Comparison of ENCODE assay signal across 8 cellular contexts in the genomic region with DNA sequence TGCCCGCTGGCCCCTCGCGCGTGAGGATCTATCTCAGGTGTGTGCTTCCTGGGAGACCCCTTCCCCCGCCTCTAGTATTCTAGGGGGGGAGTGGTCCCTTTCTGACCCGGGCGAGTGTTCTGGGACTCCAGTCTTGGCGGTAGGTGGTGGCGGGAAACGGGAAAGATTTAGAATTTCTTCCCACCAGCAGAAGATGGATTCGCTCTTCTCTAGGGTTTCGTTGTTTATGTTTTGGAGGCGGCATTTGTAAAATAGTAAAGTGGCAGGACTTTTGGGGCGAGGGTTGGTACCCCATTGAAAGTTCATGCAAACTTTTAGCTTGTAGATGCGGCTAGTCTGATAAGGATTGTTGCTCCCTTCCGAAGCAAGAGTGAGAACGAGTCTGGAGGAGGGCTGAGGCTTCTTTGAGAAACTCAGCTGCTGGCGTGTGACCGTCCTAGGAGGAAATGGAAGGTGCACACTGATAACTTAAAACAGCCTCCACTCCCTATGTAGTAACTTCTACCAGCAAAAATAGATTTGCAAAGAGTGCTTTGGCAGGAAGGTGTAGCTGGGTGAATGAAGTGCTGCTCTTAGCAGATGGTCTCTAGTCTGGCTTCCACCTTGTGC. TPM values are rescaled to one million over a fixed set of nuclear protein-coding genes. Genes with fewer than 3 reads are reported as not detected.
DNase-seq lines count a peak whose midpoint lies in the region; ATAC-seq, FAIRE-seq and TF ChIP-seq lines count a peak whose summit lies in the region.

No MANE protein-coding gene starts in this region.

- POLR2A ChIA-PET in AG04450 (lab: Yijun Ruan, JAX) (no interaction called here), Panc1 (lab: Charles Lee) (no interaction called here)

- peak overlapping the region; percentile 76 for H3K4me3 ChIP-seq in AG04450 (ENCODE audit: low read depth, low read length)
- H3K4me3 ChIP-seq in Panc1 (ENCODE audit: low read depth in 2 of 2, low read length in 2 of 2), result peak overlapping the region; percentile 58 to 83
- peak overlapping the region; percentile 58 to 72 (median 59) for H3K4me3 ChIP-seq in keratinocyte (ENCODE audit: control insufficient read depth in 2 of 3, extremely low read depth in 1 of 3, insufficient read depth in 2 of 3, low read depth in 1 of 3, low read length in 3 of 3)

- in situ Hi-C loops in Panc1 (cut with HindIII; ENCODE audit: low pct_unique_long_range_greater_than_20kb, low sequenced_read_pairs), result no loop called here

- peak overlapping the region; percentile 77 for H3K9ac ChIP-seq in keratinocyte (ENCODE audit: control insufficient read depth, extremely low read depth, insufficient read depth, low read length)

- H3K79me2 ChIP-seq in keratinocyte (ENCODE audit: control insufficient read depth, insufficient read depth, low read length), result peaks cover 34% of the 10 kb centered on the region

- dilution Hi-C loops in keratinocyte (cut with MboI; ENCODE audit: extremely low pct_ligation_motif_present, low sequenced_read_pairs), result no loop called here

- CTCF ChIA-PET in AG04450 (lab: Charles Lee) (interaction anchor here (1.0 to 2.4 kb wide), 2 partner anchors 102 to 757 kb away, joined by 4 to 7 read pairs; no protein-coding TSS in a partner anchor), Panc1 (lab: Charles Lee) (no interaction called here)

- H4K20me1 ChIP-seq in keratinocyte (ENCODE audit: control insufficient read depth, extremely low read depth, insufficient read depth, low read length), result no peaks in the 10 kb centered on the region

- H3K36me3 ChIP-seq in Panc1 (ENCODE audit: control insufficient read depth, insufficient read depth, low read length) (no peaks in the 10 kb centered on the region), keratinocyte (ENCODE audit: control insufficient read depth in 2 of 2, extremely low read depth in 1 of 2, insufficient read depth in 2 of 2, low read length in 2 of 2) (peaks cover 0 to 4% of the 10 kb centered on the region in 2 experiments)

- peaks cover 8% of the 10 kb centered on the region for H3K27me3 Mint-ChIP-seq in brain

- H3K4me3 Mint-ChIP-seq in brain, result peak overlapping the region; percentile 80 to 98 (median 91)
- peak overlapping the region; percentile 95 for H3K4me3 Mint-ChIP-seq in stimulated activated effector memory CD8-positive, alpha-beta T cell treated with anti-CD3 and anti-CD28 coated beads, Interleukin-12 subunit alpha, Interleukin-12 subunit beta, amount 100 ng/mL, for 72 hours

- H3K4me1 ChIP-seq in Panc1 (ENCODE audit: control insufficient read depth, insufficient read depth, low read length) (peaks cover 20% of the 10 kb centered on the region), keratinocyte (ENCODE audit: control insufficient read depth, extremely low read depth, insufficient read depth, low read length) (peaks cover 23% of the 10 kb centered on the region)

- intact Hi-C loops in Panc1 (cut with micrococcal nuclease; ENCODE audit: unreplicated experiment), result no loop called here

- TSS peak; percentile 62 for BruUV-seq in Panc1 (replicated peaks; lab: Mats Ljungman, UMichigan)

- peak overlapping the region; percentile 57 for H3K27ac ChIP-seq in AG04450 (ENCODE audit: low read depth, low read length)
- peak overlapping the region; percentile 91 for H3K27ac ChIP-seq in Panc1 (ENCODE audit: low read length)
- peak overlapping the region; percentile 86 for H3K27ac ChIP-seq in keratinocyte (ENCODE audit: control insufficient read depth, insufficient read depth, low read length)

- H2AFZ ChIP-seq in keratinocyte (ENCODE audit: control insufficient read depth, low read length), result peak overlapping the region; percentile 54

- H3K4me2 ChIP-seq in keratinocyte (ENCODE audit: control insufficient read depth, extremely low read depth, insufficient read depth, low read depth, low read length), result peak overlapping the region; percentile 78

- TF ChIP-seq CTCF in AG04450 (IDR thresholded peaks at IDR 0.05; ENCODE audit: low read depth, low read length), result no peak
- TF ChIP-seq CTCF in Panc1 (IDR thresholded peaks at IDR 0.05), result no peak
- no peak for TF ChIP-seq CTCF in brain (conservative IDR thresholded peaks at IDR 0.05)
- TF ChIP-seq CTCF in keratinocyte (optimal IDR thresholded peaks at IDR 0.05 in 1 of 3, IDR thresholded peaks at IDR 0.05 in 1 of 3, conservative IDR thresholded peaks at IDR 0.05 in 1 of 3; ENCODE audit: extremely low read depth in 1 of 3, insufficient read depth in 2 of 3, low read length in 3 of 3), result no peak

- H3K9me3 ChIP-seq in AG04450 (ENCODE audit: control insufficient read depth, insufficient read depth, low read length), result no peaks in the 10 kb centered on the region; the same call in 1 of the 2 replicates
- H3K9me3 ChIP-seq in Panc1 (ENCODE audit: control insufficient read depth, insufficient read depth, low read depth, low read length), result no peaks in the 10 kb centered on the region
- H3K9me3 ChIP-seq in keratinocyte (ENCODE audit: control insufficient read depth, low read depth, low read length), result no peaks in the 10 kb centered on the region

- H3K27me3 ChIP-seq in AG04450 (ENCODE audit: control insufficient read depth, insufficient read depth, low read length) (no peaks in the 10 kb centered on the region), Panc1 (ENCODE audit: control insufficient read depth, insufficient read depth, low read length) (no peaks in the 10 kb centered on the region), keratinocyte (ENCODE audit: control insufficient read depth, extremely low read depth, insufficient read depth, low read length) (no peaks in the 10 kb centered on the region)

- H3K4me1 Mint-ChIP-seq in brain, result peaks cover 34% of the 10 kb centered on the region
- peaks cover 30% of the 10 kb centered on the region for H3K4me1 Mint-ChIP-seq in stimulated activated effector memory CD8-positive, alpha-beta T cell treated with anti-CD3 and anti-CD28 coated beads, Interleukin-12 subunit alpha, Interleukin-12 subunit beta, amount 100 ng/mL, for 72 hours

- ATAC-seq in GM18861 (IDR thresholded peaks at IDR 0.05; ENCODE audit: unreplicated experiment) (peak; percentile 34), HG03039 (IDR thresholded peaks at IDR 0.05; ENCODE audit: unreplicated experiment) (peak; percentile 45), Panc1 (no peak; the same call in 1 of the 2 replicates)
- peak; percentile 64 for ATAC-seq in stimulated activated effector memory CD8-positive, alpha-beta T cell treated with anti-CD3 and anti-CD28 coated beads, Interleukin-12 subunit alpha, Interleukin-12 subunit beta, amount 100 ng/mL, for 72 hours

- H3K27ac Mint-ChIP-seq in brain, result peak overlapping the region; percentile 88 to 98 (median 96)
- peak overlapping the region; percentile 98 for H3K27ac Mint-ChIP-seq in stimulated activated effector memory CD8-positive, alpha-beta T cell treated with anti-CD3 and anti-CD28 coated beads, Interleukin-12 subunit alpha, Interleukin-12 subunit beta, amount 100 ng/mL, for 72 hours

- no peaks in the 10 kb centered on the region for H3K9me1 ChIP-seq in keratinocyte (ENCODE audit: control insufficient read depth, extremely low read depth, insufficient read depth, low read length)

- FAIRE-seq in keratinocyte (lab: Jason Lieb, UNC), result no peak

- peaks cover 0 to 3% (median 0%) of the 10 kb centered on the region in 5 experiments for H3K9me3 Mint-ChIP-seq in brain
- H3K9me3 Mint-ChIP-seq in stimulated activated effector memory CD8-positive, alpha-beta T cell treated with anti-CD3 and anti-CD28 coated beads, Interleukin-12 subunit alpha, Interleukin-12 subunit beta, amount 100 ng/mL, for 72 hours, result no peaks in the 10 kb centered on the region

- H3K36me3 Mint-ChIP-seq in brain, result peaks cover 4% of the 10 kb centered on the region
- peaks cover 20% of the 10 kb centered on the region for H3K36me3 Mint-ChIP-seq in stimulated activated effector memory CD8-positive, alpha-beta T cell treated with anti-CD3 and anti-CD28 coated beads, Interleukin-12 subunit alpha, Interleukin-12 subunit beta, amount 100 ng/mL, for 72 hours

- no peak for DNase-seq in AG04450 (ENCODE audit: low read depth, low spot score)
- no peak for DNase-seq in Panc1 (ENCODE audit: low read depth, low spot score)
- DNase-seq in keratinocyte (ENCODE audit: low read depth, low spot score), result no peak
- DNase-seq in stimulated activated effector memory CD8-positive, alpha-beta T cell treated with anti-CD3 and anti-CD28 coated beads, Interleukin-12 subunit alpha, Interleukin-12 subunit beta, amount 100 ng/mL, for 72 hours (ENCODE audit: low spot score in 2 of 2), result peak in 1 of 2 donors; percentile 59
- DNase-seq in NCI-H2081 treated with DMSO at 0.1 percent for 48 hours (lab: John Stamatoyannopoulos, UW), result no peak

RNA-seq across cellular contexts. Expression of a gene that starts 0.4 kb away (rescaled TPM):
- 20.2 and 20.7 TPM in 2 replicates for polyA plus RNA-seq in AG04450 (2011; rRNA removed)
- polyA minus RNA-seq in AG04450 (2011; rRNA and poly(A)+ RNA removed), result 43.2 and 51.0 TPM in 2 replicates
- total RNA-seq in Panc1 (2021; ENCODE audit: unreplicated experiment), result 27.5 TPM
- 10.0 TPM for polyA plus RNA-seq in Panc1 (2012; ENCODE audit: insufficient read length)
- 24.4 TPM for polyA plus RNA-seq in brain (ENCODE audit: insufficient read depth, low read depth, low replicate concordance)
- polyA plus RNA-seq in keratinocyte, result 16.3 to 27.6 TPM (median 18.3 TPM) in 3 replicates
- 30.8 TPM for polyA plus RNA-seq in keratinocyte (2011; ENCODE audit: low read depth)
- polyA plus RNA-seq in keratinocyte (2011; cell fraction: cytosol; rRNA removed), result 11.1 and 14.2 TPM in 2 replicates
- polyA plus RNA-seq in keratinocyte (2011; cell fraction: nucleus; rRNA removed), result 21.7 and 34.2 TPM in 2 replicates
- 11.5 and 27.7 TPM in 2 replicates for polyA plus RNA-seq in keratinocyte (2012; ENCODE audit: low replicate concordance)
- polyA minus RNA-seq in keratinocyte, result 30.6 to 87.4 TPM (median 49.5 TPM) in 3 replicates
- 26.9 TPM for polyA minus RNA-seq in keratinocyte (2011; cell fraction: cytosol; rRNA and poly(A)+ RNA removed)
- polyA minus RNA-seq in keratinocyte (2011; cell fraction: nucleus; rRNA and poly(A)+ RNA removed), result 45.5 and 76.5 TPM in 2 replicates
